In genomic region chr17:42414782-42415409, GRCh38 we compare ENCODE assay signal across 8 cellular contexts. TPM values are rescaled to one million over a fixed set of nuclear protein-coding genes. Genes with fewer than 3 reads are reported as not detected.
DNase-seq lines count a peak whose midpoint lies in the region; ATAC-seq and TF ChIP-seq lines count a peak whose summit lies in the region.

No MANE protein-coding gene starts in this region.

- H3K27me3 Mint-ChIP-seq in T-cell = no peaks in the 10 kb centered on the region

- no peaks in the 10 kb centered on the region for H4K20me1 ChIP-seq in DOHH2 (ENCODE audit: control insufficient read depth, insufficient read depth, low read depth, low read length)

- no peaks in the 10 kb centered on the region for H3K9me2 ChIP-seq in DOHH2 (replicated peaks; ENCODE audit: control insufficient read depth, low read length)

- H3K4me3 ChIP-seq in DOHH2 (ENCODE audit: low read length) (peak overlapping the region; percentile 55), ascending aorta (peak overlapping the region in 1 of 2 donors; percentile 23), skeletal muscle tissue (ENCODE audit: low read length in 3 of 3) (peak overlapping the region in 2 of 3 donors; percentile 11 to 52)

- no peaks in the 10 kb centered on the region for H3F3A ChIP-seq in DOHH2 (ENCODE audit: control insufficient read depth, insufficient read depth)

- H3K9me3 ChIP-seq in DOHH2 (ENCODE audit: control insufficient read depth, insufficient read depth, low read length) = no peaks in the 10 kb centered on the region
- H3K9me3 ChIP-seq in ascending aorta = no peaks in the 10 kb centered on the region
- H3K9me3 ChIP-seq in skeletal muscle tissue (ENCODE audit: control insufficient read depth in 3 of 3, low read length in 3 of 3) = no peaks in the 10 kb centered on the region

- peak overlapping the region; percentile 83 to 90 for H3K27ac Mint-ChIP-seq in T-cell

- ATAC-seq in T-cell (replicated peaks in 1 of 4) = peak; percentile 85 to 97 (median 95)
- ATAC-seq in HG03432 (IDR thresholded peaks at IDR 0.05; ENCODE audit: unreplicated experiment) = no peak

- POLR2A ChIA-PET in T-cell (lab: Charles Lee) = no interaction called here

- TF ChIP-seq CTCF in DOHH2 (IDR thresholded peaks at IDR 0.05; ENCODE audit: low read depth, low read length, poor library complexity, severe bottlenecking) = no peak
- TF ChIP-seq CTCF in ascending aorta (IDR thresholded peaks at IDR 0.05) = no peak

- H3K4me1 ChIP-seq in DOHH2 (ENCODE audit: control insufficient read depth, low read length) (peaks cover 20% of the 10 kb centered on the region), ascending aorta (peaks cover 34 to 89% of the 10 kb centered on the region in 2 donors), skeletal muscle tissue (ENCODE audit: control insufficient read depth in 3 of 3, insufficient read depth in 3 of 3, low read length in 3 of 3) (peaks cover 67 to 73% (median 69%) of the 10 kb centered on the region in 3 donors)

- H3K36me3 ChIP-seq in DOHH2 (ENCODE audit: control insufficient read depth, low read length) = no peaks in the 10 kb centered on the region
- peaks cover 4% of the 10 kb centered on the region in 2 donors for H3K36me3 ChIP-seq in ascending aorta
- peaks cover 0 to 4% (median 0%) of the 10 kb centered on the region in 3 donors for H3K36me3 ChIP-seq in skeletal muscle tissue (ENCODE audit: control insufficient read depth in 3 of 3, insufficient read depth in 3 of 3, low read length in 3 of 3)

- H3K4me1 Mint-ChIP-seq in T-cell = peaks cover 17 to 24% (median 19%) of the 10 kb centered on the region in 3 donors

- intact Hi-C loops in ascending aorta (cut with DNase I) = no loop called here

- peak overlapping the region; percentile 42 to 73 (median 49) for H3K4me3 Mint-ChIP-seq in T-cell

- peak overlapping the region; percentile 22; the same call in 1 of the 2 replicates for H3K27ac ChIP-seq in DOHH2 (ENCODE audit: low read depth, low read length)
- peak overlapping the region; percentile 76 to 84 for H3K27ac ChIP-seq in ascending aorta
- peak overlapping the region; percentile 54 for H3K27ac ChIP-seq in skeletal muscle tissue (ENCODE audit: low read depth, low read length)

- peak overlapping the region in 1 of 3 donors; percentile 25 for H3K9ac ChIP-seq in skeletal muscle tissue (ENCODE audit: low read depth in 1 of 3, low read length in 3 of 3)

- H3K9me3 Mint-ChIP-seq in T-cell = no peaks in the 10 kb centered on the region

- H3K27me3 ChIP-seq in DOHH2 (ENCODE audit: control insufficient read depth, low read length) = peaks cover 19% of the 10 kb centered on the region
- no peaks in the 10 kb centered on the region for H3K27me3 ChIP-seq in ascending aorta
- H3K27me3 ChIP-seq in skeletal muscle tissue (ENCODE audit: control insufficient read depth in 3 of 3, insufficient read depth in 3 of 3, low read length in 3 of 3) = no peaks in the 10 kb centered on the region

- CTCF ChIA-PET in T-cell (lab: Charles Lee) = interaction anchor here (0.6 to 1.3 kb wide), 7 partner anchors 9 to 193 kb away, joined by 3 to 5 read pairs (median 4); no protein-coding TSS in a partner anchor

- H3K79me2 ChIP-seq in DOHH2 (ENCODE audit: control insufficient read depth, low read length) = no peaks in the 10 kb centered on the region

- DNase-seq in T-cell (peak in 30 of 34 experiments; percentile 19 to 65 (median 46)), ascending aorta (ENCODE audit: low spot score in 2 of 2) (no peak), glomerular visceral epithelial cell (ENCODE audit: extremely low spot score) (no peak), NCI-H524 (lab: John Stamatoyannopoulos, UW) (no peak), cerebellar nuclear complex (lab: John Stamatoyannopoulos, UW) (no peak)

- no peaks in the 10 kb centered on the region for H3K36me3 Mint-ChIP-seq in T-cell

- peak overlapping the region; percentile 69 for H3K4me2 ChIP-seq in DOHH2 (ENCODE audit: low read length)

RNA-seq across cellular contexts. Expression of gene CAVIN1, which starts 8.2 kb away (rescaled TPM):
- 1 to 10 TPM in 4 of 5 donors, under 1 TPM in 1; 0.83 to 2.3 (median 2.1) TPM for total RNA-seq in T-cell
- 548 TPM for total RNA-seq in ascending aorta
- total RNA-seq in skeletal muscle tissue = 238 TPM

RNA-seq across cellular contexts. Expression of gene STAT3, which starts 26.7 kb away (rescaled TPM):
- 100 to 1,000 TPM; 113 to 242 (median 129) TPM for total RNA-seq in T-cell
- 181 TPM for total RNA-seq in ascending aorta
- 44.9 TPM for total RNA-seq in skeletal muscle tissue

RNA-seq across cellular contexts. Expression of gene ATP6V0A1, which starts 43.8 kb away (rescaled TPM):
- total RNA-seq in T-cell (10 to 100 TPM; 11.1 to 18.0 (median 14.9) TPM), ascending aorta (59.0 TPM), skeletal muscle tissue (66.8 TPM)

Comparison
In these comparisons a context has a peak if more than half of its experiments do, and no peak if none do; other contexts are left out.
1. H3K27ac ChIP-seq: peak in every context shown above with its lines; median percentile 80 in ascending aorta; 54 in skeletal muscle tissue; 22 in DOHH2.
2. DNase-seq: peak in T-cell (30 of 34); none in ascending aorta (0 of 2), glomerular visceral epithelial cell (single experiment), NCI-H524 (0 of 2) and cerebellar nuclear complex (0 of 2).
3. RNA of gene CAVIN1, which starts 8.2 kb away (total RNA-seq): 548 TPM in ascending aorta (single experiment) and 238 TPM in skeletal muscle tissue (single experiment); 0.83 to 2.3 TPM in T-cell; every median in the first group is over 10 times any median in the second.